ENCODE assay signal across 21 cellular contexts in genomic region chr7:23232966-23233365, GRCh38. TPM values are rescaled to one million over a fixed set of nuclear protein-coding genes. Genes with fewer than 3 reads are reported as not detected.
"Had no signal": no experiment of that assay in that cellular context is flagged by ENCODE, and none has a peak within 500 bp of the region (broad histone marks: within the 10 kb centered on the region; RNA-seq: fewer than 3 reads in every experiment).

No MANE protein-coding gene starts in this region.

- H3K36me3 Mint-ChIP-seq: stimulated activated memory B cell treated with anti-CD40 and anti-IgM and Interleukin-4, amounts not matched to agents 10 μg/mL and 1 μg/mL and 100 μg/mL, for 72 hours had no signal

- H3K4me2 ChIP-seq: hepatocyte, smooth muscle cell had no signal

- H3K4me3 Mint-ChIP-seq: naive thymus-derived CD8-positive, alpha-beta T cell; stimulated activated memory B cell treated with anti-CD40 and anti-IgM and Interleukin-4, amounts not matched to agents 10 μg/mL and 1 μg/mL and 100 μg/mL, for 72 hours; stimulated activated naive CD8-positive, alpha-beta T cell treated with anti-CD3 and anti-CD28 coated beads, Interleukin-15, Interleukin-2, amounts not matched to agents 100 ng/mL and 50 ng/mL, for 24 hours had no signal

- DNase-seq: cortex of kidney; effector memory CD4-positive, alpha-beta T cell; kidney glomerular epithelial cell; mammary epithelial cell; mucosa of descending colon; naive thymus-derived CD8-positive, alpha-beta T cell; occipital lobe; pancreas; right cardiac atrium; stimulated activated CD4-positive, alpha-beta T cell treated with anti-CD3 and anti-CD28 coated beads, Interleukin-4, amount 100 ng/mL, for 1 hour; stimulated activated CD8-positive, alpha-beta memory T cell treated with anti-CD3 and anti-CD28 coated beads, Interleukin-4, amount 100 ng/mL, for 48 hours; tibial artery; upper lobe of left lung; uterus had no signal

- H3K27ac Mint-ChIP-seq: progenitor cell of endocrine pancreas; stimulated activated memory B cell treated with anti-CD40 and anti-IgM and Interleukin-4, amounts not matched to agents 10 μg/mL and 1 μg/mL and 100 μg/mL, for 72 hours; stimulated activated naive CD8-positive, alpha-beta T cell treated with anti-CD3 and anti-CD28 coated beads, Interleukin-15, Interleukin-2, amounts not matched to agents 100 ng/mL and 50 ng/mL, for 24 hours had no signal

- H3K4me3 ChIP-seq: hepatocyte, mucosa of descending colon, pancreas, smooth muscle cell, tibial artery, upper lobe of left lung, uterus had no signal

- ATAC-seq: foreskin keratinocyte; left lobe of liver; mucosa of descending colon; naive thymus-derived CD8-positive, alpha-beta T cell; pancreas; right cardiac atrium; stimulated activated memory B cell treated with anti-CD40 and anti-IgM and Interleukin-4, amounts not matched to agents 10 μg/mL and 1 μg/mL and 100 μg/mL, for 72 hours had no signal

- H3K36me3 ChIP-seq: pancreas, tibial artery, upper lobe of left lung, uterus had no signal

- H3K27me3 ChIP-seq: foreskin keratinocyte, hepatocyte, pancreas, tibial artery, upper lobe of left lung, uterus had no signal

- H3K27ac ChIP-seq: foreskin keratinocyte, hepatocyte, pancreas, tibial artery, upper lobe of left lung, uterus had no signal

- H3K27me3 Mint-ChIP-seq: progenitor cell of endocrine pancreas; stimulated activated memory B cell treated with anti-CD40 and anti-IgM and Interleukin-4, amounts not matched to agents 10 μg/mL and 1 μg/mL and 100 μg/mL, for 72 hours; stimulated activated naive CD8-positive, alpha-beta T cell treated with anti-CD3 and anti-CD28 coated beads, Interleukin-15, Interleukin-2, amounts not matched to agents 100 ng/mL and 50 ng/mL, for 24 hours had no signal

- H3K9me3 ChIP-seq: mucosa of descending colon, pancreas, upper lobe of left lung, uterus had no signal

- H3K79me2 ChIP-seq: hepatocyte had no signal

- H2AFZ ChIP-seq: hepatocyte had no signal

- H3K4me1 ChIP-seq: pancreas, tibial artery, upper lobe of left lung, uterus had no signal

RNA-seq across cellular contexts. Expression of gene GPNMB, which starts 13.6 kb away (rescaled TPM):
- polyA plus RNA-seq: naive thymus-derived CD8-positive, alpha-beta T cell had no signal
